15 cellular contexts compared by ENCODE assay signal in genomic region chr22:46034480-46034879, GRCh38. TPM values are rescaled to one million over a fixed set of nuclear protein-coding genes. Genes with fewer than 3 reads are reported as not detected.
DNase-seq lines count a peak whose midpoint lies in the region; ATAC-seq and TF ChIP-seq lines count a peak whose summit lies in the region.
"Not testable (repeated sequence)": the region's sequence is repeated elsewhere in the genome, so short reads cannot be mapped to it uniquely, and the experiment has no call there.
"Had no signal": no experiment of that assay in that cellular context is flagged by ENCODE, and none has a peak within 500 bp of the region (broad histone marks: within the 10 kb centered on the region; RNA-seq: fewer than 3 reads in every experiment).

No MANE protein-coding gene starts in this region.

- H3K36me3 ChIP-seq in HUES48 (ENCODE audit: control insufficient read depth, insufficient read depth, low read length); RWPE2 (ENCODE audit: low read depth); right lobe of liver; osteoblast (ENCODE audit: insufficient read depth, low read length); subcutaneous abdominal adipose tissue (ENCODE audit: control insufficient read depth in 5 of 5, insufficient read depth in 5 of 5, low read length in 5 of 5): not testable (repeated sequence)

- peak overlapping the region; percentile 78 for H3K4me2 ChIP-seq in osteoblast (ENCODE audit: insufficient read depth, low read length)

- H3K79me2 ChIP-seq in osteoblast (ENCODE audit: insufficient read depth, low read length) = peaks cover 18% of the 10 kb centered on the region

- intact Hi-C loops in CD4-positive, alpha-beta T cell (cut with DNase I, micrococcal nuclease) = loop anchor here in 1 of 2 experiments (10.0 kb wide), 1 partner anchor 870 kb away; the partner anchor contains the start of gene NUP50
- intact Hi-C loops in activated T-helper 2 cell treated with anti-CD3 and anti-CD28 coated beads, Interferon-gamma antibody, Interleukin-2, Interleukin-4, amounts not matched to agents 10 μg/mL and 5 μg/mL and 100 μg/mL, durations not matched to agents 14 hours and 24 hours and 36 hours (cut with micrococcal nuclease); right lobe of liver (cut with DNase I): not testable (repeated sequence)

- TF ChIP-seq POLR2A in right lobe of liver (IDR thresholded peaks at IDR 0.05) = not testable (repeated sequence)

- peak overlapping the region; percentile 98 for H3K27ac Mint-ChIP-seq in CD4-positive, alpha-beta T cell
- not testable (repeated sequence) for H3K27ac Mint-ChIP-seq in activated T-helper 2 cell treated with anti-CD3 and anti-CD28 coated beads, Interferon-gamma antibody, Interleukin-2, Interleukin-4, amounts not matched to agents 10 μg/mL and 5 μg/mL and 100 μg/mL, durations not matched to agents 14 hours and 24 hours and 36 hours; chondrocyte (ENCODE audit: unreplicated experiment)

- H3K27me3 ChIP-seq in CD4-positive, alpha-beta T cell (ENCODE audit: control insufficient read depth, insufficient read depth, low read length); HUES48 (ENCODE audit: control insufficient read depth, insufficient read depth, low read length); RWPE2 (ENCODE audit: insufficient read depth, poor library complexity, severe bottlenecking); right lobe of liver; osteoblast (ENCODE audit: insufficient read depth, low read length); subcutaneous abdominal adipose tissue (ENCODE audit: control insufficient read depth in 5 of 5, insufficient read depth in 4 of 5, low read length in 5 of 5): not testable (repeated sequence)

- not testable (repeated sequence) for H3K9me3 ChIP-seq in CD4-positive, alpha-beta T cell (ENCODE audit: control insufficient read depth, low read length); HUES48 (ENCODE audit: control insufficient read depth, insufficient read depth, low read length); RWPE2 (ENCODE audit: severe bottlenecking); right lobe of liver; osteoblast (ENCODE audit: low read depth, low read length); subcutaneous abdominal adipose tissue (ENCODE audit: control insufficient read depth in 5 of 5, low read length in 5 of 5)

- not testable (repeated sequence) for H3K27ac ChIP-seq in CD4-positive, alpha-beta T cell (ENCODE audit: low read depth, low read length); HUES48 (ENCODE audit: low read depth, low read length); right lobe of liver; osteoblast (ENCODE audit: low read depth, low read length)
- peak overlapping the region; percentile 87 for H3K27ac ChIP-seq in RWPE2 (ENCODE audit: poor library complexity, severe bottlenecking)
- H3K27ac ChIP-seq in subcutaneous abdominal adipose tissue (ENCODE audit: low read depth, low read length) = peak overlapping the region; percentile 69

- H2AFZ ChIP-seq in osteoblast (ENCODE audit: low read length) = not testable (repeated sequence)

- ATAC-seq in CD4-positive, alpha-beta T cell (ENCODE audit: poor library complexity); RWPE2 (ENCODE audit: low read depth); right lobe of liver: not testable (repeated sequence)

- not testable (repeated sequence) for H3K27me3 Mint-ChIP-seq in CD4-positive, alpha-beta T cell; activated T-helper 2 cell treated with anti-CD3 and anti-CD28 coated beads, Interferon-gamma antibody, Interleukin-2, Interleukin-4, amounts not matched to agents 10 μg/mL and 5 μg/mL and 100 μg/mL, durations not matched to agents 14 hours and 24 hours and 36 hours (ENCODE audit: low read depth); chondrocyte (ENCODE audit: low read depth)

- TF ChIP-seq CTCF in CD4-positive, alpha-beta T cell (IDR thresholded peaks at IDR 0.05); RWPE2 (IDR thresholded peaks at IDR 0.05; ENCODE audit: poor library complexity, severe bottlenecking); chondrocyte (IDR thresholded peaks at IDR 0.05); right lobe of liver (IDR thresholded peaks at IDR 0.05); osteoblast (IDR thresholded peaks at IDR 0.05; ENCODE audit: extremely low read depth, low read depth, low read length): not testable (repeated sequence)

- CTCF ChIA-PET in CD4-positive, alpha-beta T cell (lab: Charles Lee) = interaction anchor here (2.0 kb wide), 1 partner anchor 28 kb away, joined by 5 read pairs; no protein-coding TSS in a partner anchor

- H3K4me1 ChIP-seq in HUES48 (ENCODE audit: control insufficient read depth, insufficient read depth, low read length) (peaks cover 18% of the 10 kb centered on the region), RWPE2 (ENCODE audit: insufficient read depth, poor library complexity, severe bottlenecking) (peaks cover 14% of the 10 kb centered on the region), right lobe of liver (peaks cover 0 to 33% (median 8%) of the 10 kb centered on the region in 4 donors), osteoblast (ENCODE audit: insufficient read depth, low read length) (peaks cover 16% of the 10 kb centered on the region), subcutaneous abdominal adipose tissue (ENCODE audit: control insufficient read depth in 5 of 5, insufficient read depth in 5 of 5, low read length in 5 of 5) (peaks cover 4 to 52% (median 25%) of the 10 kb centered on the region in 5 donors)

- H3K9ac ChIP-seq in HUES48 (ENCODE audit: low read depth, low read length); subcutaneous abdominal adipose tissue (ENCODE audit: low read length in 5 of 5): not testable (repeated sequence)

- WGBS in right lobe of liver (ENCODE audit: insufficient coverage, low coverage, low lambda C conversion rate, missing lambda C conversion rate) = 91% methylated on average over 5 of the region's 5 CpGs

- not testable (repeated sequence) for H3K9me3 Mint-ChIP-seq in CD4-positive, alpha-beta T cell; activated T-helper 2 cell treated with anti-CD3 and anti-CD28 coated beads, Interferon-gamma antibody, Interleukin-2, Interleukin-4, amounts not matched to agents 10 μg/mL and 5 μg/mL and 100 μg/mL, durations not matched to agents 14 hours and 24 hours and 36 hours; chondrocyte (ENCODE audit: low read depth)

- peak overlapping the region; percentile 0 for H3K4me3 Mint-ChIP-seq in CD4-positive, alpha-beta T cell
- peak overlapping the region; percentile 30 for H3K4me3 Mint-ChIP-seq in activated T-helper 2 cell treated with anti-CD3 and anti-CD28 coated beads, Interferon-gamma antibody, Interleukin-2, Interleukin-4, amounts not matched to agents 10 μg/mL and 5 μg/mL and 100 μg/mL, durations not matched to agents 14 hours and 24 hours and 36 hours (ENCODE audit: low read depth)
- H3K4me3 Mint-ChIP-seq in chondrocyte (ENCODE audit: unreplicated experiment) = peak overlapping the region; percentile 68

- POLR2A ChIA-PET in CD4-positive, alpha-beta T cell (lab: Charles Lee) = interaction anchor here (3.5 to 3.6 kb wide), 2 partner anchors 19 to 22 kb away, joined by 102 to 105 read pairs; no protein-coding TSS in a partner anchor

- DNase-seq in CD4-positive, alpha-beta T cell; RWPE2 (ENCODE audit: low spot score); activated T-helper 2 cell treated with anti-CD3 and anti-CD28 coated beads, Interferon-gamma antibody, Interleukin-2, Interleukin-4, amounts not matched to agents 10 μg/mL and 5 μg/mL and 100 μg/mL, durations not matched to agents 14 hours and 24 hours and 36 hours (ENCODE audit: low spot score); chondrocyte (ENCODE audit: low spot score); osteoblast (ENCODE audit: insufficient read length, low spot score, missing footprints): not testable (repeated sequence)
- DNase-seq in right lobe of liver = peak in 2 of 3 donors; percentile 3 to 36

- not testable (repeated sequence) for H3K36me3 Mint-ChIP-seq in CD4-positive, alpha-beta T cell (ENCODE audit: low read depth); activated T-helper 2 cell treated with anti-CD3 and anti-CD28 coated beads, Interferon-gamma antibody, Interleukin-2, Interleukin-4, amounts not matched to agents 10 μg/mL and 5 μg/mL and 100 μg/mL, durations not matched to agents 14 hours and 24 hours and 36 hours (ENCODE audit: low read depth); chondrocyte (ENCODE audit: low read depth)

- peak overlapping the region; percentile 79; the same call in 1 of the 2 replicates for H3K4me3 ChIP-seq in HUES48 (ENCODE audit: low read depth, low read length)
- H3K4me3 ChIP-seq in RWPE2 (ENCODE audit: severe bottlenecking); right lobe of liver; osteoblast (ENCODE audit: insufficient read depth, low read length); subcutaneous abdominal adipose tissue (ENCODE audit: low read depth in 1 of 5, low read length in 5 of 5): not testable (repeated sequence)

- H4K20me1 ChIP-seq in osteoblast (ENCODE audit: insufficient read depth, low read length) = not testable (repeated sequence)

- H3K4me1 Mint-ChIP-seq in CD4-positive, alpha-beta T cell (ENCODE audit: low read depth) = peaks cover 26% of the 10 kb centered on the region
- peaks cover 12% of the 10 kb centered on the region for H3K4me1 Mint-ChIP-seq in activated T-helper 2 cell treated with anti-CD3 and anti-CD28 coated beads, Interferon-gamma antibody, Interleukin-2, Interleukin-4, amounts not matched to agents 10 μg/mL and 5 μg/mL and 100 μg/mL, durations not matched to agents 14 hours and 24 hours and 36 hours (ENCODE audit: low read depth)
- peaks cover 26% of the 10 kb centered on the region for H3K4me1 Mint-ChIP-seq in chondrocyte (ENCODE audit: low read depth)

RNA-seq across cellular contexts. Expression of gene WNT7B, which starts 57.5 kb away (rescaled TPM):
- total RNA-seq in CD4-positive, alpha-beta T cell = not detected
- not detected in 2 replicates for total RNA-seq in activated T-helper 2 cell treated with anti-CD3 and anti-CD28 coated beads, Interferon-gamma antibody, Interleukin-2, Interleukin-4, amounts not matched to agents 10 μg/mL and 5 μg/mL and 100 μg/mL, durations not matched to agents 14 hours and 24 hours and 36 hours
- total RNA-seq in chondrocyte (0.15 to 1.1 TPM (median 0.18 TPM) in 3 replicates), right lobe of liver (under 1 TPM in 2 of 6 experiments, not detected in 4; 0.10 to 0.12 TPM), osteoblast (0.59 TPM in 1 of 2 replicates, not detected in the other)
- total RNA-seq: activated CD8-positive, alpha-beta memory T cell treated with anti-CD3 and anti-CD28 coated beads for 36 hours; activated T-cell treated with anti-CD3 and anti-CD28 coated beads, Interleukin-2, amount 50 U/mL, for 72 hours; lung microvascular endothelial cell; myocyte; pulmonary artery endothelial cell; Right ventricle myocardium inferior; transverse colon had no signal

Comparison
In these comparisons a context has a peak if more than half of its experiments do, and no peak if none do; other contexts are left out.
1. H3K4me3 Mint-ChIP-seq: peak in every context shown above with its lines; median percentile 68 in chondrocyte; 30 in activated T-helper 2 cell treated with anti-CD3 and anti-CD28 coated beads, Interferon-gamma antibody, Interleukin-2, Interleukin-4, amounts not matched to agents 10 μg/mL and 5 μg/mL and 100 μg/mL, durations not matched to agents 14 hours and 24 hours and 36 hours; 0 in CD4-positive, alpha-beta T cell.